27 cellular contexts compared by ENCODE assay signal in genomic region chr18:77397617-77398016, GRCh38.
"Had no signal": no experiment of that assay in that cellular context is flagged by ENCODE, and none has a peak within 500 bp of the region (broad histone marks: within the 10 kb centered on the region; RNA-seq: fewer than 3 reads in every experiment).

No MANE protein-coding gene starts in this region.

- H3K27ac Mint-ChIP-seq: memory B cell; naive thymus-derived CD4-positive, alpha-beta T cell; nephron progenitor cell; stimulated activated naive B cell treated with anti-CD40 and anti-IgM and Interleukin-4, amounts not matched to agents 10 μg/mL and 1 μg/mL and 100 μg/mL, for 72 hours; stimulated activated naive CD8-positive, alpha-beta T cell treated with anti-CD3 and anti-CD28 coated beads, Interleukin-15, amount 100 ng/mL, for 72 hours had no signal

- ATAC-seq: heart right ventricle; left cardiac atrium; naive thymus-derived CD4-positive, alpha-beta T cell; stimulated activated naive B cell treated with anti-CD40 and anti-IgM and Interleukin-4, amounts not matched to agents 10 μg/mL and 1 μg/mL and 100 μg/mL, for 72 hours; stimulated activated naive CD8-positive, alpha-beta T cell treated with anti-CD3 and anti-CD28 coated beads, Interleukin-15, amount 100 ng/mL, for 72 hours; upper lobe of right lung had no signal

- H3K4me3 ChIP-seq: coronary artery, esophagus squamous epithelium, heart right ventricle, lung, ovary, right lobe of liver, suprapubic skin, transverse colon, upper lobe of right lung, uterus had no signal

- H3K36me3 Mint-ChIP-seq: memory B cell; naive thymus-derived CD4-positive, alpha-beta T cell; stimulated activated naive B cell treated with anti-CD40 and anti-IgM and Interleukin-4, amounts not matched to agents 10 μg/mL and 1 μg/mL and 100 μg/mL, for 72 hours had no signal

- H3K36me3 ChIP-seq: esophagus squamous epithelium, heart right ventricle, ovary, right lobe of liver, suprapubic skin, transverse colon, upper lobe of right lung, uterus had no signal

- H3K9me3 Mint-ChIP-seq: memory B cell; nephron progenitor cell; stimulated activated naive B cell treated with anti-CD40 and anti-IgM and Interleukin-4, amounts not matched to agents 10 μg/mL and 1 μg/mL and 100 μg/mL, for 72 hours had no signal

- H3K9me3 ChIP-seq: esophagus squamous epithelium, heart right ventricle, ovary, right lobe of liver, suprapubic skin, transverse colon, upper lobe of right lung, uterus had no signal

- FAIRE-seq: endothelial cell of umbilical vein, keratinocyte, small intestine had no signal

- H3K4me3 Mint-ChIP-seq: memory B cell; naive thymus-derived CD4-positive, alpha-beta T cell; nephron progenitor cell; stimulated activated naive B cell treated with anti-CD40 and anti-IgM and Interleukin-4, amounts not matched to agents 10 μg/mL and 1 μg/mL and 100 μg/mL, for 72 hours; stimulated activated naive CD8-positive, alpha-beta T cell treated with anti-CD3 and anti-CD28 coated beads, Interleukin-15, amount 100 ng/mL, for 72 hours had no signal

- DNase-seq: dermis blood vessel endothelial cell; effector memory CD4-positive, alpha-beta T cell; erythroblast; esophagus squamous epithelium; foreskin melanocyte; glutamatergic neuron; heart right ventricle; left cardiac atrium; naive thymus-derived CD4-positive, alpha-beta T cell; nephron progenitor cell; occipital lobe; ovary; right lobe of liver; small intestine; stimulated activated CD4-positive, alpha-beta T cell treated with anti-CD3 and anti-CD28 coated beads, Interleukin-15, amount 100 ng/mL, for 24 hours; stimulated activated CD4-positive, alpha-beta T cell treated with anti-CD3 and anti-CD28 coated beads, Interleukin-2, amount 100 ng/mL, for 48 hours; stimulated activated naive B cell treated with anti-CD40 and anti-IgM and Interleukin-4, amounts not matched to agents 10 μg/mL and 1 μg/mL and 100 μg/mL, for 72 hours; stimulated activated naive CD8-positive, alpha-beta T cell treated with anti-CD3 and anti-CD28 coated beads, Interleukin-15, amount 100 ng/mL, for 72 hours; transverse colon; upper lobe of right lung; uterus had no signal

- H3K27me3 Mint-ChIP-seq: stimulated activated naive B cell treated with anti-CD40 and anti-IgM and Interleukin-4, amounts not matched to agents 10 μg/mL and 1 μg/mL and 100 μg/mL, for 72 hours had no signal

- H3K4me1 Mint-ChIP-seq: memory B cell; naive thymus-derived CD4-positive, alpha-beta T cell; nephron progenitor cell; stimulated activated naive B cell treated with anti-CD40 and anti-IgM and Interleukin-4, amounts not matched to agents 10 μg/mL and 1 μg/mL and 100 μg/mL, for 72 hours; stimulated activated naive CD8-positive, alpha-beta T cell treated with anti-CD3 and anti-CD28 coated beads, Interleukin-15, amount 100 ng/mL, for 72 hours had no signal

- H3K4me1 ChIP-seq: esophagus squamous epithelium, heart right ventricle, right lobe of liver, upper lobe of right lung, uterus had no signal
